ENCODE assay signal across 8 cellular contexts in genomic region chr4:9152182-9153007, GRCh38. TPM values are rescaled to one million over a fixed set of nuclear protein-coding genes. Genes with fewer than 3 reads are reported as not detected.
DNase-seq lines count a peak whose midpoint lies in the region; ATAC-seq and TF ChIP-seq lines count a peak whose summit lies in the region.
"Not testable (repeated sequence)": the region's sequence is repeated elsewhere in the genome, so short reads cannot be mapped to it uniquely, and the experiment has no call there.

No MANE protein-coding gene starts in this region.

- DNase-seq in AML-193 (lab: John Stamatoyannopoulos, UW) (peak; percentile 52 to 58), NCI-H1092 treated with DMSO at 0.1 percent for 48 hours (lab: John Stamatoyannopoulos, UW) (peak; percentile 20), T-helper 2 cell (peak; percentile 87 to 96 (median 94)), fibroblast of mammary gland (ENCODE audit: low read depth) (peak; percentile 95), midbrain (lab: John Stamatoyannopoulos, UW) (peak; percentile 96)
- peak; percentile 95 to 96 for DNase-seq in activated naive CD4-positive, alpha-beta T cell treated with anti-CD3 and anti-CD28 coated beads, Interleukin-2, amount 50 U/mL, for 72 hours (ENCODE audit: low spot score in 2 of 2)
- DNase-seq in stimulated activated CD4-positive, alpha-beta T cell treated with anti-CD3 and anti-CD28 coated beads, Interleukin-4, amount 100 ng/mL, for 24 hours: peak; percentile 97

- H3K36me3 Mint-ChIP-seq in activated naive CD4-positive, alpha-beta T cell treated with anti-CD3 and anti-CD28 coated beads, Interleukin-2, amount 50 U/mL, for 72 hours: not testable (repeated sequence)

- not testable (repeated sequence) for TF ChIP-seq CTCF in fibroblast of mammary gland (conservative IDR thresholded peaks at IDR 0.05; ENCODE audit: control insufficient read depth, insufficient read depth, low read depth, low read length)

- H3K27ac Mint-ChIP-seq in activated naive CD4-positive, alpha-beta T cell treated with anti-CD3 and anti-CD28 coated beads, Interleukin-2, amount 50 U/mL, for 72 hours: peak overlapping the region; percentile 94 to 98

- peak overlapping the region; percentile 65 for H3K4me3 ChIP-seq in fibroblast of mammary gland (ENCODE audit: control insufficient read depth, low read depth, low read length)

- peak; percentile 29 for ATAC-seq in GM21447 (IDR thresholded peaks at IDR 0.05; ENCODE audit: unreplicated experiment)
- peak; percentile 81 to 84 for ATAC-seq in activated naive CD4-positive, alpha-beta T cell treated with anti-CD3 and anti-CD28 coated beads, Interleukin-2, amount 50 U/mL, for 72 hours

- not testable (repeated sequence) for H3K9me3 Mint-ChIP-seq in activated naive CD4-positive, alpha-beta T cell treated with anti-CD3 and anti-CD28 coated beads, Interleukin-2, amount 50 U/mL, for 72 hours

RNA-seq across cellular contexts. Expression of gene FAM90A26, which starts 17.8 kb away (rescaled TPM):
- total RNA-seq in activated naive CD4-positive, alpha-beta T cell treated with anti-CD3 and anti-CD28 coated beads, Interleukin-2, amount 50 U/mL, for 72 hours: not detected

RNA-seq across cellular contexts. Expression of gene USP17L10, which starts 58.1 kb away (rescaled TPM):
- not detected for total RNA-seq in activated naive CD4-positive, alpha-beta T cell treated with anti-CD3 and anti-CD28 coated beads, Interleukin-2, amount 50 U/mL, for 72 hours

Comparison
In these comparisons a context has a peak if more than half of its experiments do, and no peak if none do; other contexts are left out.
1. Peak in every context shown above with its lines: DNase-seq, ATAC-seq and H3K4me3 ChIP-seq.
2. DNase-seq: peak in every context shown above with its lines; median percentile 97 in stimulated activated CD4-positive, alpha-beta T cell treated with anti-CD3 and anti-CD28 coated beads, Interleukin-4, amount 100 ng/mL, for 24 hours; 96 in midbrain; 96 in activated naive CD4-positive, alpha-beta T cell treated with anti-CD3 and anti-CD28 coated beads, Interleukin-2, amount 50 U/mL, for 72 hours; 95 in fibroblast of mammary gland; 94 in T-helper 2 cell; 55 in AML-193; 20 in NCI-H1092 treated with DMSO at 0.1 percent for 48 hours.